Comparison of ENCODE assay signal across 8 cellular contexts in the genomic region with DNA sequence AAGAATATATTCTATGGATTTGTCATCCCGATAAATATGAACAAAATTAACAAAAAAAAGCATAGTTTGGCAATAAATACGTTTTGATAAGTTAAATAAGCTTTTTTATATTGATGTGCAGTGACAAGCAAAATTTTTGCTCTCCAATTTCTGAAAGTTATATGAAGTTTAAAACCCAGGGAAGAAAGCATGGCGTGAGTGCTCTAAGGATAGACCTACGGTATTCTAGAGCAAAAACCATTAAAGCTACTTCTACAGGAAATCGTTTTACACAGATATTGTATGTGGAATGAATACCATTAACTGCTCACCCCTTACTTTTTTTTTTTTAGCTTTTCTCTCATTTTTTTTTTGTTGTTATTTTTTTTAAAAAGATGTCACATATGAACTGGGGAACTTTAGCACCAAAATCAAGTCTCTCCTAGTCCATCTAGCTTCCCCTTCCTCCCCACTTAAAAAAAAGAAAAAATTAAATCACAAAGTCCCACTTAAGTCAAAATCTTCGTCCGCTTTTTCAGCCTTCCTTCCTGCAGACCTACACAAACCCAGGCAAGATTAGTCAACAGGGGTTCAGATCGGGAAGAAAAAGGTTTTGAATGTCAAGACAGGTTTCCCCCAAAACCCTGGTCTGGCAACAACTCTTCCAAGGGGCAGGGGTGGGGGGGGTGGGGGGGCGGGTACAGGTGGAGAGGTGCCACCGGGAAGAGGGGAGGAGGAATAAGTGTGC. TPM values are rescaled to one million over a fixed set of nuclear protein-coding genes. Genes with fewer than 3 reads are reported as not detected.
A peak's percentile ranks its signal among the peaks of the same experiment; 100 is the strongest.
DNase-seq lines count a peak whose midpoint lies in the region; ATAC-seq and TF ChIP-seq lines count a peak whose summit lies in the region.

No MANE protein-coding gene starts in this region.

- H3K9ac ChIP-seq in duodenal mucosa (ENCODE audit: low read depth in 1 of 2, low read length in 2 of 2), result peak overlapping the region; percentile 58 to 100

- peaks cover 36 to 50% of the 10 kb centered on the region in 2 donors for H3K4me1 ChIP-seq in duodenal mucosa (ENCODE audit: control insufficient read depth in 1 of 2, insufficient read depth in 2 of 2, low read length in 2 of 2)

- H3K36me3 ChIP-seq in MG63, result peaks cover 56% of the 10 kb centered on the region
- H3K36me3 ChIP-seq in duodenal mucosa (ENCODE audit: control insufficient read depth in 1 of 2, insufficient read depth in 2 of 2, low read length in 2 of 2), result peaks cover 26 to 31% of the 10 kb centered on the region in 2 donors

- no peak for ATAC-seq in natural killer cell treated with Interleukin-12 subunit alpha and Interleukin-12 subunit beta and Interleukin-15 and Interleukin-18, amount 100 ng/mL, for 72 hours

- no peaks in the 10 kb centered on the region for H3K9me3 Mint-ChIP-seq in natural killer cell treated with Interleukin-12 subunit alpha and Interleukin-12 subunit beta and Interleukin-15 and Interleukin-18, amount 100 ng/mL, for 72 hours

- H3K4me3 ChIP-seq in AG09309 (ENCODE audit: control insufficient read depth, low read depth, low read length) (peak overlapping the region; percentile 89), MG63 (peak overlapping the region; percentile 85), duodenal mucosa (ENCODE audit: low read depth in 1 of 2, low read length in 2 of 2) (peak overlapping the region; percentile 42 to 97)

- peak overlapping the region; percentile 94 for H3K4me3 Mint-ChIP-seq in natural killer cell treated with Interleukin-12 subunit alpha and Interleukin-12 subunit beta and Interleukin-15 and Interleukin-18, amount 100 ng/mL, for 72 hours

- H3K27me3 Mint-ChIP-seq in natural killer cell treated with Interleukin-12 subunit alpha and Interleukin-12 subunit beta and Interleukin-15 and Interleukin-18, amount 100 ng/mL, for 72 hours, result no peaks in the 10 kb centered on the region

- H3K9me3 ChIP-seq in MG63, result no peaks in the 10 kb centered on the region
- no peaks in the 10 kb centered on the region for H3K9me3 ChIP-seq in duodenal mucosa (ENCODE audit: control insufficient read depth in 1 of 2, low read length in 2 of 2)

- peak overlapping the region; percentile 99 for H3K27ac Mint-ChIP-seq in natural killer cell treated with Interleukin-12 subunit alpha and Interleukin-12 subunit beta and Interleukin-15 and Interleukin-18, amount 100 ng/mL, for 72 hours

- H3K27ac ChIP-seq in duodenal mucosa (ENCODE audit: low read depth, low read length), result peak overlapping the region; percentile 88

- H3K4me1 Mint-ChIP-seq in natural killer cell treated with Interleukin-12 subunit alpha and Interleukin-12 subunit beta and Interleukin-15 and Interleukin-18, amount 100 ng/mL, for 72 hours (ENCODE audit: low read depth in 2 of 2), result peaks cover 57 to 62% of the 10 kb centered on the region in 2 donors

- peaks cover 10% of the 10 kb centered on the region for H3K36me3 Mint-ChIP-seq in natural killer cell treated with Interleukin-12 subunit alpha and Interleukin-12 subunit beta and Interleukin-15 and Interleukin-18, amount 100 ng/mL, for 72 hours

- H3K27me3 ChIP-seq in MG63 (no peaks in the 10 kb centered on the region), duodenal mucosa (ENCODE audit: control insufficient read depth in 1 of 2, insufficient read depth in 2 of 2, low read length in 2 of 2) (no peaks in the 10 kb centered on the region)

- DNase-seq in AG09309 (ENCODE audit: low read depth), result no peak
- no peak for DNase-seq in MG63
- DNase-seq in natural killer cell treated with Interleukin-12 subunit alpha and Interleukin-12 subunit beta and Interleukin-15 and Interleukin-18, amount 100 ng/mL, for 72 hours (ENCODE audit: low spot score), result no peak
- DNase-seq in DMS 273 (lab: John Stamatoyannopoulos, UW; ENCODE audit: unreplicated experiment), result no peak
- no peak for DNase-seq in NCI-H1092 (lab: John Stamatoyannopoulos, UW)
- DNase-seq in epidermal melanocyte (ENCODE audit: insufficient read length, low spot score), result no peak
- DNase-seq in dedifferentiated amniotic fluid mesenchymal stem cell (ENCODE audit: extremely low spot score), result no peak

- no peak for TF ChIP-seq CTCF in AG09309 (IDR thresholded peaks at IDR 0.05; ENCODE audit: control insufficient read depth, insufficient read depth, low read depth, low read length, missing control alignments)

RNA-seq across cellular contexts. Expression of gene ZFP36L1, which starts 4.4 kb away (rescaled TPM):
- 9.3 and 30.2 TPM in 2 replicates for total RNA-seq in MG63 (2014; rRNA removed; shearing (Covaris generic); ENCODE audit: low replicate concordance)
- total RNA-seq in natural killer cell treated with Interleukin-12 subunit alpha and Interleukin-12 subunit beta and Interleukin-15 and Interleukin-18, amount 100 ng/mL, for 72 hours, result 10 to 100 TPM; 42.4 to 94.9 TPM
